In genomic region chr1:66929691-66929998, GRCh38 we compare ENCODE assay signal across 9 cellular contexts. TPM values are rescaled to one million over a fixed set of nuclear protein-coding genes. Genes with fewer than 3 reads are reported as not detected.
DNase-seq lines count a peak whose midpoint lies in the region; ATAC-seq and TF ChIP-seq lines count a peak whose summit lies in the region.
"Had no signal": no experiment of that assay in that cellular context is flagged by ENCODE, and none has a peak within 500 bp of the region (broad histone marks: within the 10 kb centered on the region; RNA-seq: fewer than 3 reads in every experiment).

No MANE protein-coding gene starts in this region.

- H3K9me3 ChIP-seq in Caco-2 (no peaks in the 10 kb centered on the region), Peyer's patch (no peaks in the 10 kb centered on the region), ovary (no peaks in the 10 kb centered on the region)

- peaks cover 9% of the 10 kb centered on the region for H3K36me3 Mint-ChIP-seq in Caco-2 (ENCODE audit: insufficient read depth, unreplicated experiment)

- TF ChIP-seq POLR2A in Peyer's patch (IDR thresholded peaks at IDR 0.05) (no peak), ovary (IDR thresholded peaks at IDR 0.05) (no peak)

- DNase-seq in Caco-2 (no peak), Peyer's patch (no peak), epithelial cell of esophagus (ENCODE audit: low read depth) (no peak), ovary (no peak), NCI-H774 (lab: John Stamatoyannopoulos, UW) (no peak), ecto neural progenitor cell (ENCODE audit: low spot score) (no peak)

- TF ChIP-seq CTCF in Caco-2 (IDR thresholded peaks at IDR 0.05; ENCODE audit: insufficient read depth in 1 of 2, low read depth in 1 of 2, low read length in 1 of 2, severe bottlenecking in 1 of 2, unreplicated experiment in 1 of 2) = no peak
- no peak for TF ChIP-seq CTCF in Peyer's patch (IDR thresholded peaks at IDR 0.05)
- no peak for TF ChIP-seq CTCF in epithelial cell of esophagus (IDR thresholded peaks at IDR 0.05; ENCODE audit: insufficient read depth, low read depth, low read length, missing control alignments)
- no peak for TF ChIP-seq CTCF in ovary (IDR thresholded peaks at IDR 0.05)

- intact Hi-C loops in Caco-2 (cut with micrococcal nuclease; ENCODE audit: unreplicated experiment) (no loop called here), ovary (cut with DNase I) (loop anchor here in 2 of 4 donors (10.0 kb wide), 2 partner anchors 125 to 655 kb away; partner anchors contain the start of gene SLC35D1 (in 1 of the 2))

- peaks cover 11% of the 10 kb centered on the region for H3K4me1 Mint-ChIP-seq in Caco-2 (ENCODE audit: low read depth, unreplicated experiment)

- H3K4me3 ChIP-seq in Caco-2 (ENCODE audit: low read depth, low read length) (peak overlapping the region; percentile 77), Peyer's patch (peak overlapping the region; percentile 70 to 86 (median 83)), epithelial cell of esophagus (ENCODE audit: low read length) (peak overlapping the region; percentile 53), ovary (peak overlapping the region; percentile 89)

- WGBS in ovary, 3 donors = 5 to 7% (median 5%) methylated on average over 9 of the region's 9 CpGs

- H3K27ac ChIP-seq in Peyer's patch (peak overlapping the region; percentile 95 to 97 (median 95)), ovary (peak overlapping the region; percentile 96 to 97)

- H3K27ac Mint-ChIP-seq in Caco-2 (ENCODE audit: unreplicated experiment) = no peak overlapping the region

- POLR2A ChIA-PET in Caco-2 (lab: Charles Lee) = interaction anchor here (0.7 kb wide), 1 partner anchor 40 kb away, joined by 4 read pairs; no protein-coding TSS in a partner anchor

- BruUV-seq in Caco-2 (replicated peaks; lab: Mats Ljungman, UMichigan) = no TSS peak

- no peaks in the 10 kb centered on the region for H3K27me3 Mint-ChIP-seq in Caco-2 (ENCODE audit: insufficient read depth, unreplicated experiment)

- no peak for TF ChIP-seq EP300 in ovary (IDR thresholded peaks at IDR 0.05)

- H3K9me3 Mint-ChIP-seq in Caco-2 (ENCODE audit: unreplicated experiment) = no peaks in the 10 kb centered on the region

- H3K36me3 ChIP-seq in Caco-2 (ENCODE audit: control insufficient read depth, insufficient read depth, low read length) = no peaks in the 10 kb centered on the region
- H3K36me3 ChIP-seq in Peyer's patch = no peaks in the 10 kb centered on the region
- no peaks in the 10 kb centered on the region for H3K36me3 ChIP-seq in ovary
- H3K36me3 ChIP-seq: WERI-Rb-1 had no signal

- ATAC-seq in GM19035 (IDR thresholded peaks at IDR 0.05; ENCODE audit: unreplicated experiment) (no peak), GM21723 (IDR thresholded peaks at IDR 0.05; ENCODE audit: unreplicated experiment) (no peak)

- CTCF ChIA-PET in Caco-2 (lab: Charles Lee) = no interaction called here

- peaks cover 7% of the 10 kb centered on the region; the same call in 1 of the 2 replicates for H3K4me1 ChIP-seq in Caco-2
- H3K4me1 ChIP-seq in Peyer's patch = peaks cover 0 to 36% (median 3%) of the 10 kb centered on the region in 4 donors
- H3K4me1 ChIP-seq in ovary (ENCODE audit: insufficient read depth) = peaks cover 2% of the 10 kb centered on the region

- H3K4me3 Mint-ChIP-seq in Caco-2 (ENCODE audit: unreplicated experiment) = peak overlapping the region; percentile 83

- H3K27me3 ChIP-seq in Caco-2 (replicated peaks; ENCODE audit: control insufficient read depth, insufficient read depth, low read length) = no peaks in the 10 kb centered on the region
- no peaks in the 10 kb centered on the region for H3K27me3 ChIP-seq in Peyer's patch
- H3K27me3 ChIP-seq in ovary = peaks cover 2% of the 10 kb centered on the region

RNA-seq across cellular contexts. Expression of gene MIER1, which starts 4.9 kb away (rescaled TPM):
- total RNA-seq in Caco-2 (2022) = 12.3 and 17.2 TPM in 2 replicates
- 10 to 100 TPM; 25.3 to 56.1 (median 39.5) TPM for total RNA-seq in Peyer's patch
- total RNA-seq in ovary = 10 to 100 TPM; 33.2 to 51.2 (median 46.8) TPM
- polyA plus RNA-seq in ovary = 10 to 100 TPM; 16.2 to 22.2 TPM

RNA-seq across cellular contexts. Expression of gene DNAI4, which starts 5.0 kb away (rescaled TPM):
- 0.84 and 1.4 TPM in 2 replicates for total RNA-seq in Caco-2 (2022)
- 10 to 100 TPM in 1 of 4 donors, 1 to 10 TPM in 3; 1.8 to 12.4 (median 3.3) TPM for total RNA-seq in Peyer's patch
- total RNA-seq in ovary = 10 to 100 TPM; 21.7 to 52.6 (median 31.0) TPM
- polyA plus RNA-seq in ovary = 1 to 10 TPM; 2.5 to 3.0 TPM
